8 cellular contexts compared by ENCODE assay signal in the genomic region with DNA sequence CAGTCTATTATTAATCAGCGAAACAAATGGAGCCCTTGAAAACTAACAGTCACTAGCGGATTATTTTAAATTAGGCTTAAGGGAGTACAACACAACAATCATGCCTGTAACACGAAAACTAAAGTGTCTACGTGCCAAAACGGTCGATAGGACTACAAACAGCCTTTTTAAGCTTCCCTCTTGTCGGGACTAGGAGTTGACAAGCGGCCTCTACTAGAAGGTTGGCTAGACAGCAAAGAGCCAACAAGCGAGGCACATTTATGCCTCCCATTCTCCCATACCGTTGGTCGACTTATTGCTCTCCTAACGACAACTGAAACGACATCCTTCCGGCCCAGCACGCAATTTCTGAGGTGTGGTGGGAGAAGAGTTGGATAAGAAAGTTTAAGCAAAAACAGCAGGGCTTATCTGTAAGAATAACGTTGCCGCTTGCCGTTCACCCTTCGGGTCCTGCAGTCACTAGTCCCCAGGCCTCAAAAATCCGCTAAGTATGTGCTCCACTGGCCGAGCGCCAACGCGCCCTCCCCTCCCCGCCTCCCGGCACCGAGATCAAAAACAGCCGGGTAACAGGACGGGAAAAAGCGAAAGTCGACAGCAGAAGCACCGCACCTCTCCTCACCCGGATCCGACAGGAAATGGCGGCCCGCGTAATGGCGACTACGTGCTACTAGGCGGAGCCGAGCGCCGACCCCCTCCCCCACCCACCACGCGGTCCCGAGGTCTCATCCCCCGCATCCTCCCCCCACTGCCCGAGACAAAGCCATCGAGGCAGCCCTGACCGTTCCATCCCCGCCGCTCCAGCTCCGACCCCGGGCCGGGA. TPM values are rescaled to one million over a fixed set of nuclear protein-coding genes. Genes with fewer than 3 reads are reported as not detected.
DNase-seq lines count a peak whose midpoint lies in the region; ATAC-seq lines count a peak whose summit lies in the region.

No MANE protein-coding gene starts in this region.

- peak; percentile 34 for DNase-seq in NCI-H82 treated with DMSO at 0.1 percent for 48 hours (lab: John Stamatoyannopoulos, UW; ENCODE audit: unreplicated experiment)
- peak; percentile 94 for DNase-seq in activated CD8-positive, alpha-beta memory T cell treated with anti-CD3 and anti-CD28 coated beads, Interleukin-2, amount 10 ng/mL, durations not matched to agents 7 days and 5 days
- DNase-seq in effector memory CD8-positive, alpha-beta T cell: peak; percentile 77 to 81 (median 79)
- DNase-seq in mesenchymal stem cell: peak; percentile 86
- DNase-seq in stimulated activated CD4-positive, alpha-beta T cell treated with anti-CD3 and anti-CD28 coated beads, TNF-alpha, amount 100 ng/mL, for 48 hours (ENCODE audit: low read depth in 3 of 3): peak; percentile 74 to 86 (median 81)

- H3K36me3 Mint-ChIP-seq in activated CD8-positive, alpha-beta memory T cell treated with anti-CD3 and anti-CD28 coated beads, Interleukin-2, amount 10 ng/mL, durations not matched to agents 7 days and 5 days: peaks cover 55% of the 10 kb centered on the region
- peaks cover 72% of the 10 kb centered on the region for H3K36me3 Mint-ChIP-seq in effector memory CD8-positive, alpha-beta T cell (ENCODE audit: insufficient read depth)

- H3K4me2 ChIP-seq in mesenchymal stem cell (ENCODE audit: low read length, poor library complexity, severe bottlenecking): peak overlapping the region; percentile 28

- peak overlapping the region; percentile 100 for H3K18ac ChIP-seq in mesenchymal stem cell (ENCODE audit: low read depth in 1 of 2, low read length in 2 of 2)

- H3K4ac ChIP-seq in mesenchymal stem cell (ENCODE audit: low read depth in 1 of 2, low read length in 2 of 2): peak overlapping the region; percentile 99 to 100

- peak overlapping the region; percentile 95 for H2BK5ac ChIP-seq in mesenchymal stem cell (ENCODE audit: low read depth, low read length, poor library complexity, severe bottlenecking)

- peak overlapping the region; percentile 99 for H3K9ac ChIP-seq in mesenchymal stem cell (ENCODE audit: low read length)

- peak overlapping the region; percentile 23 to 97 for H3K23ac ChIP-seq in mesenchymal stem cell (ENCODE audit: low read length in 2 of 2)

- peaks cover 5 to 40% of the 10 kb centered on the region in 2 experiments for H3K36me3 ChIP-seq in mesenchymal stem cell (ENCODE audit: control insufficient read depth in 1 of 2, insufficient read depth in 2 of 2, low read depth in 1 of 2, low read length in 2 of 2)

- WGBS in mesenchymal stem cell: under 1% methylated on average over 51 of the region's 55 CpGs

- no peaks in the 10 kb centered on the region for H3K27me3 Mint-ChIP-seq in activated CD8-positive, alpha-beta memory T cell treated with anti-CD3 and anti-CD28 coated beads, Interleukin-2, amount 10 ng/mL, durations not matched to agents 7 days and 5 days
- H3K27me3 Mint-ChIP-seq in effector memory CD8-positive, alpha-beta T cell: no peaks in the 10 kb centered on the region

- H3K14ac ChIP-seq in mesenchymal stem cell (ENCODE audit: low read length in 2 of 2): peak overlapping the region; percentile 79 to 100

- H3K4me3 Mint-ChIP-seq in activated CD8-positive, alpha-beta memory T cell treated with anti-CD3 and anti-CD28 coated beads, Interleukin-2, amount 10 ng/mL, durations not matched to agents 7 days and 5 days: peak overlapping the region; percentile 99
- peak overlapping the region; percentile 97 to 100 for H3K4me3 Mint-ChIP-seq in effector memory CD8-positive, alpha-beta T cell

- peak overlapping the region in 1 of 2 experiments; percentile 86 for H2BK12ac ChIP-seq in mesenchymal stem cell (ENCODE audit: low read length in 2 of 2)

- H3K27ac Mint-ChIP-seq in activated CD8-positive, alpha-beta memory T cell treated with anti-CD3 and anti-CD28 coated beads, Interleukin-2, amount 10 ng/mL, durations not matched to agents 7 days and 5 days: peak overlapping the region; percentile 96
- H3K27ac Mint-ChIP-seq in effector memory CD8-positive, alpha-beta T cell: peak overlapping the region; percentile 99

- ATAC-seq in GM18498 (IDR thresholded peaks at IDR 0.05; ENCODE audit: unreplicated experiment) (peak; percentile 30), HG03175 (IDR thresholded peaks at IDR 0.05; ENCODE audit: unreplicated experiment) (peak; percentile 21), GM18519 (IDR thresholded peaks at IDR 0.05; ENCODE audit: low FRiP score, unreplicated experiment) (no peak)
- peak; percentile 46 for ATAC-seq in activated CD8-positive, alpha-beta memory T cell treated with anti-CD3 and anti-CD28 coated beads, Interleukin-2, amount 10 ng/mL, durations not matched to agents 7 days and 5 days
- ATAC-seq in effector memory CD8-positive, alpha-beta T cell (replicated peaks): peak; percentile 51

- H3K27ac ChIP-seq in mesenchymal stem cell (ENCODE audit: low read length, poor library complexity, severe bottlenecking): peak overlapping the region; percentile 94

- no peaks in the 10 kb centered on the region for H3K9me3 ChIP-seq in mesenchymal stem cell (ENCODE audit: control insufficient read depth, low read length)

- peak overlapping the region; percentile 99 for H4K91ac ChIP-seq in mesenchymal stem cell (ENCODE audit: low read length)

- H4K8ac ChIP-seq in mesenchymal stem cell (ENCODE audit: low read length): peak overlapping the region; percentile 99

- no peaks in the 10 kb centered on the region for H3K79me1 ChIP-seq in mesenchymal stem cell (replicated peaks; ENCODE audit: low read length, poor library complexity, severe bottlenecking)

- CTCF ChIA-PET in activated CD8-positive, alpha-beta memory T cell treated with anti-CD3 and anti-CD28 coated beads, Interleukin-2, amount 10 ng/mL, durations not matched to agents 7 days and 5 days (lab: Charles Lee): interaction anchor here (0.9 to 2.0 kb wide), 4 partner anchors 8 to 58 kb away, joined by 3 to 11 read pairs (median 4); partner anchors contain the start of gene KIF27

- peak overlapping the region; percentile 92 for H2BK15ac ChIP-seq in mesenchymal stem cell (ENCODE audit: low read depth, poor library complexity, severe bottlenecking)

- peaks cover 57% of the 10 kb centered on the region for H3K4me1 Mint-ChIP-seq in activated CD8-positive, alpha-beta memory T cell treated with anti-CD3 and anti-CD28 coated beads, Interleukin-2, amount 10 ng/mL, durations not matched to agents 7 days and 5 days
- peaks cover 30 to 58% of the 10 kb centered on the region in 2 donors for H3K4me1 Mint-ChIP-seq in effector memory CD8-positive, alpha-beta T cell (ENCODE audit: low read depth in 2 of 2)

- H2AK5ac ChIP-seq in mesenchymal stem cell (ENCODE audit: low read length, severe bottlenecking): peak overlapping the region; percentile 100

- no peaks in the 10 kb centered on the region for H3K9me3 Mint-ChIP-seq in activated CD8-positive, alpha-beta memory T cell treated with anti-CD3 and anti-CD28 coated beads, Interleukin-2, amount 10 ng/mL, durations not matched to agents 7 days and 5 days (ENCODE audit: low read depth)
- no peaks in the 10 kb centered on the region for H3K9me3 Mint-ChIP-seq in effector memory CD8-positive, alpha-beta T cell

- peaks cover 2% of the 10 kb centered on the region for H3K4me1 ChIP-seq in mesenchymal stem cell (ENCODE audit: control insufficient read depth, insufficient read depth, low read depth, low read length)

- H2BK120ac ChIP-seq in mesenchymal stem cell (ENCODE audit: low read depth, low read length): peak overlapping the region; percentile 96

- H3K27me3 ChIP-seq in mesenchymal stem cell (ENCODE audit: control insufficient read depth in 1 of 2, insufficient read depth in 1 of 2, low read length in 2 of 2): no peaks in the 10 kb centered on the region

- H2AFZ ChIP-seq in mesenchymal stem cell (ENCODE audit: low read depth, low read length): no peak overlapping the region

- H3K4me3 ChIP-seq in mesenchymal stem cell (ENCODE audit: insufficient read depth in 1 of 2, low read depth in 1 of 2, low read length in 2 of 2): peak overlapping the region; percentile 94 to 96

RNA-seq across cellular contexts. Expression of gene HNRNPK, which starts 0.8 kb away (rescaled TPM):
- 100 to 1,000 TPM; 550 to 781 TPM for total RNA-seq in activated CD8-positive, alpha-beta memory T cell treated with anti-CD3 and anti-CD28 coated beads, Interleukin-2, amount 10 ng/mL, durations not matched to agents 7 days and 5 days
- 352 TPM for polyA plus RNA-seq in mesenchymal stem cell (2013, experiment 1 of 2)
- 352 TPM for polyA plus RNA-seq in mesenchymal stem cell (2013, experiment 2 of 2)

RNA-seq across cellular contexts. Expression of gene RMI1, which starts 1.4 kb away (rescaled TPM):
- total RNA-seq in activated CD8-positive, alpha-beta memory T cell treated with anti-CD3 and anti-CD28 coated beads, Interleukin-2, amount 10 ng/mL, durations not matched to agents 7 days and 5 days: 10 to 100 TPM; 24.9 to 25.5 TPM
- 4.1 TPM for polyA plus RNA-seq in mesenchymal stem cell (2013, experiment 1 of 2)
- 4.1 TPM for polyA plus RNA-seq in mesenchymal stem cell (2013, experiment 2 of 2)

RNA-seq across cellular contexts. Expression of gene KIF27, which starts 58.0 kb away (rescaled TPM):
- 1 to 10 TPM; 2.0 to 2.2 TPM for total RNA-seq in activated CD8-positive, alpha-beta memory T cell treated with anti-CD3 and anti-CD28 coated beads, Interleukin-2, amount 10 ng/mL, durations not matched to agents 7 days and 5 days
- polyA plus RNA-seq in mesenchymal stem cell (2013, experiment 1 of 2): 1.2 TPM
- 1.1 TPM for polyA plus RNA-seq in mesenchymal stem cell (2013, experiment 2 of 2)

Comparison
In these comparisons a context has a peak if more than half of its experiments do, and no peak if none do; other contexts are left out.
1. DNase-seq: peak in every context shown above with its lines; median percentile 94 in activated CD8-positive, alpha-beta memory T cell treated with anti-CD3 and anti-CD28 coated beads, Interleukin-2, amount 10 ng/mL, durations not matched to agents 7 days and 5 days; 86 in mesenchymal stem cell; 81 in stimulated activated CD4-positive, alpha-beta T cell treated with anti-CD3 and anti-CD28 coated beads, TNF-alpha, amount 100 ng/mL, for 48 hours; 79 in effector memory CD8-positive, alpha-beta T cell; 34 in NCI-H82 treated with DMSO at 0.1 percent for 48 hours.